ENCODE assay signal across 9 cellular contexts in genomic region chr6:108737594-108738546, GRCh38.
DNase-seq lines count a peak whose midpoint lies in the region; FAIRE-seq and TF ChIP-seq lines count a peak whose summit lies in the region.
"Had no signal": no experiment of that assay in that cellular context is flagged by ENCODE, and none has a peak within 500 bp of the region (broad histone marks: within the 10 kb centered on the region; RNA-seq: fewer than 3 reads in every experiment).

No MANE protein-coding gene starts in this region.

- TF ChIP-seq CTCF in PC-9 (conservative IDR thresholded peaks at IDR 0.05) (no peak), epithelial cell of esophagus (IDR thresholded peaks at IDR 0.05; ENCODE audit: insufficient read depth, low read depth, low read length, missing control alignments) (no peak), mesothelial cell of epicardium (IDR thresholded peaks at IDR 0.05; ENCODE audit: unreplicated experiment) (no peak)

- peaks cover 84% of the 10 kb centered on the region for H3F3A ChIP-seq in PC-9 (ENCODE audit: insufficient read depth, low read depth)

- FAIRE-seq in small intestine (lab: Jason Lieb, UNC), result no peak

- no peaks in the 10 kb centered on the region for H3K9me2 ChIP-seq in PC-9 (ENCODE audit: insufficient read depth)

- H3K27me3 ChIP-seq in PC-9 (ENCODE audit: insufficient read depth, low read depth), result no peaks in the 10 kb centered on the region
- no peaks in the 10 kb centered on the region for H3K27me3 ChIP-seq in small intestine (ENCODE audit: control insufficient read depth in 2 of 2, insufficient read depth in 2 of 2, low read length in 2 of 2)

- H3K36me3 Mint-ChIP-seq in mesothelial cell of epicardium, result no peaks in the 10 kb centered on the region

- peaks cover 41% of the 10 kb centered on the region for H3K79me2 ChIP-seq in PC-9 (ENCODE audit: low read depth)

- H3K9me3 ChIP-seq in PC-9 (ENCODE audit: insufficient read depth, low read depth) (no peaks in the 10 kb centered on the region), small intestine (ENCODE audit: control insufficient read depth, low read depth) (no peaks in the 10 kb centered on the region)

- H3K27ac Mint-ChIP-seq in mesothelial cell of epicardium, result no peak overlapping the region

- H3K4me3 Mint-ChIP-seq in mesothelial cell of epicardium, result no peak overlapping the region

- H3K36me3 ChIP-seq in PC-9 (ENCODE audit: low read depth) (no peaks in the 10 kb centered on the region), small intestine (ENCODE audit: control insufficient read depth in 2 of 2, insufficient read depth in 2 of 2, low read length in 2 of 2) (no peaks in the 10 kb centered on the region)

- no peaks in the 10 kb centered on the region for H3K9me3 Mint-ChIP-seq in mesothelial cell of epicardium

- intact Hi-C loops in PC-9 (cut with micrococcal nuclease; ENCODE audit: unreplicated experiment), result loop anchor here (1.0 to 2.0 kb wide), 3 partner anchors 44 to 180 kb away; no protein-coding TSS in a partner anchor

- 83 to 85% (median 83%) methylated on average over 18 of the region's 18 CpGs for WGBS in small intestine, 3 donors

- no peaks in the 10 kb centered on the region for H4K20me1 ChIP-seq in PC-9 (ENCODE audit: insufficient read depth)

- H3K4me1 Mint-ChIP-seq in mesothelial cell of epicardium, result peaks cover 18% of the 10 kb centered on the region

- peak overlapping the region; percentile 96 for H3K4me2 ChIP-seq in PC-9

- H3K4me3 ChIP-seq in PC-9 (peak overlapping the region; percentile 59), epithelial cell of esophagus (ENCODE audit: low read length) (no peak overlapping the region), small intestine (ENCODE audit: low read depth in 1 of 2, low read length in 2 of 2) (no peak overlapping the region)

- TSS peak; percentile 77 for BruUV-seq in PC-9 (replicated peaks; lab: Mats Ljungman, UMichigan)

- CTCF ChIA-PET in PC-9 (lab: Charles Lee), result interaction anchor here (0.7 kb wide), 1 partner anchor 9 kb away, joined by 3 read pairs; no protein-coding TSS in a partner anchor

- H3K27me3 Mint-ChIP-seq in mesothelial cell of epicardium (ENCODE audit: low read depth), result peaks cover 2% of the 10 kb centered on the region

- POLR2A ChIA-PET in PC-9 (lab: Charles Lee; ENCODE audit: unreplicated experiment), result interaction anchor here (0.6 to 1.0 kb wide), 6 partner anchors 12 to 649 kb away, joined by 3 to 10 read pairs (median 6); no protein-coding TSS in a partner anchor

- H2AFZ ChIP-seq in PC-9, result no peak overlapping the region

- DNase-seq in GM04504 (ENCODE audit: low read depth), result peak; percentile 92
- DNase-seq in PC-9, result peak; percentile 84 to 99
- peak; percentile 99 for DNase-seq in epithelial cell of esophagus (ENCODE audit: low read depth)
- peak; percentile 33 for DNase-seq in small intestine
- DNase-seq in NCI-H446 treated with DMSO at 0.1 percent for 48 hours (lab: John Stamatoyannopoulos, UW), result no peak
- DNase-seq in NCI-H82 (lab: John Stamatoyannopoulos, UW), result no peak
- DNase-seq in mesothelial cell of epicardium (ENCODE audit: low spot score in 2 of 2, unreplicated experiment in 2 of 2), result no peak
- DNase-seq in AML-193 (lab: John Stamatoyannopoulos, UW), result no peak
- DNase-seq: activated CD4-positive, alpha-beta T cell treated with anti-CD3 and anti-CD28 coated beads, Interleukin-2, amount 50 U/mL, for 1 hour had no signal

- peak overlapping the region; percentile 99 for H3K27ac ChIP-seq in PC-9
- peak overlapping the region; percentile 7 to 28 for H3K27ac ChIP-seq in small intestine (ENCODE audit: low read depth in 1 of 2, low read length in 1 of 2)

- peaks cover 93% of the 10 kb centered on the region for H3K4me1 ChIP-seq in PC-9 (replicated peaks; ENCODE audit: insufficient read depth)
- peaks cover 6 to 10% of the 10 kb centered on the region in 2 donors for H3K4me1 ChIP-seq in small intestine (ENCODE audit: control insufficient read depth in 2 of 2, insufficient read depth in 1 of 2, low read depth in 1 of 2, low read length in 1 of 2)

Comparison
In these comparisons a context has a peak if more than half of its experiments do, and no peak if none do; other contexts are left out.
1. DNase-seq: peak in GM04504 (single experiment), PC-9 (2 of 2), epithelial cell of esophagus (single experiment) and small intestine (single experiment); none in NCI-H446 treated with DMSO at 0.1 percent for 48 hours (single experiment), NCI-H82 (single experiment), mesothelial cell of epicardium (0 of 2) and AML-193 (0 of 2).